Comparison of ENCODE assay signal across 12 cellular contexts in genomic region chrX:154730271-154730883, GRCh38. TPM values are rescaled to one million over a fixed set of nuclear protein-coding genes. Genes with fewer than 3 reads are reported as not detected.
DNase-seq lines count a peak whose midpoint lies in the region; ATAC-seq and TF ChIP-seq lines count a peak whose summit lies in the region.
"Had no signal": no experiment of that assay in that cellular context is flagged by ENCODE, and none has a peak within 500 bp of the region (broad histone marks: within the 10 kb centered on the region; RNA-seq: fewer than 3 reads in every experiment).

No MANE protein-coding gene starts in this region.

- H3K4me3 ChIP-seq in DND-41 (ENCODE audit: low read depth in 1 of 2, low read length in 2 of 2), result no peak overlapping the region

- CTCF ChIA-PET in WTC11 (lab: Charles Lee), result interaction anchor here (1.9 kb wide), 1 partner anchor 19 kb away, joined by 5 read pairs; no protein-coding TSS in a partner anchor

- H3K27me3 ChIP-seq in DND-41 (ENCODE audit: insufficient read depth, low read length, poor library complexity), result no peaks in the 10 kb centered on the region

- intact Hi-C loops in activated T-helper 1 cell treated with anti-CD3 and anti-CD28 coated beads, Interleukin-12 subunit alpha, Interleukin-12 subunit beta, Interleukin-2, Interleukin-4 antibody, amounts not matched to agents 30 ng/mL and 10 ng/mL and 1 ng/mL, durations not matched to agents 14 hours and 24 hours and 36 hours (cut with micrococcal nuclease), result no loop called here

- DNase-seq in DND-41 (no peak), fibroblast of the conjunctiva (ENCODE audit: low read depth) (peak; percentile 89), pulmonary artery endothelial cell (ENCODE audit: low read depth, low spot score) (peak; percentile 64), SIG-M5 (lab: John Stamatoyannopoulos, UW) (no peak), NCI-H774 (lab: John Stamatoyannopoulos, UW) (no peak), WTC11 (ENCODE audit: low spot score) (no peak)
- DNase-seq in activated T-helper 1 cell treated with anti-CD3 and anti-CD28 coated beads, Interleukin-12 subunit alpha, Interleukin-12 subunit beta, Interleukin-2, Interleukin-4 antibody, amounts not matched to agents 30 ng/mL and 10 ng/mL and 1 ng/mL, durations not matched to agents 14 hours and 24 hours and 36 hours (ENCODE audit: low spot score), result no peak
- no peak for DNase-seq in activated CD4-positive, CD25-positive, alpha-beta regulatory T cell (lab: John Stamatoyannopoulos, UW)
- DNase-seq: activated B cell treated with CpG ODN at 0.5 μM for 24 hours, NCI-H2227 treated with DMSO at 0.1 percent for 48 hours had no signal

- H3K79me2 ChIP-seq in DND-41 (ENCODE audit: insufficient read depth, low read length), result peaks cover 89% of the 10 kb centered on the region

- POLR2A ChIA-PET in WTC11 (lab: Charles Lee), result no interaction called here

- TF ChIP-seq CTCF in DND-41 (IDR thresholded peaks at IDR 0.05; ENCODE audit: borderline replicate concordance, extremely low read depth, low read length, poor library complexity, severe bottlenecking) (no peak), WTC11 (IDR thresholded peaks at IDR 0.05) (no peak)

- H3K9me3 Mint-ChIP-seq in activated T-helper 1 cell treated with anti-CD3 and anti-CD28 coated beads, Interleukin-12 subunit alpha, Interleukin-12 subunit beta, Interleukin-2, Interleukin-4 antibody, amounts not matched to agents 30 ng/mL and 10 ng/mL and 1 ng/mL, durations not matched to agents 14 hours and 24 hours and 36 hours, result peaks cover 6% of the 10 kb centered on the region
- no peaks in the 10 kb centered on the region for H3K9me3 Mint-ChIP-seq in WTC11
- H3K9me3 Mint-ChIP-seq: activated B cell treated with CpG ODN at 0.5 μM for 24 hours; stimulated activated naive CD8-positive, alpha-beta T cell treated with anti-CD3 and anti-CD28 coated beads, Interleukin-15, Interleukin-2, amounts not matched to agents 100 ng/mL and 50 ng/mL, for 24 hours had no signal

- peak overlapping the region; percentile 45 for H3K27ac ChIP-seq in DND-41 (ENCODE audit: low read length)

- H3K9me3 ChIP-seq in DND-41 (ENCODE audit: insufficient read depth, low read length, severe bottlenecking), result no peaks in the 10 kb centered on the region

- ATAC-seq in DND-41 (ENCODE audit: insufficient read depth, low read depth) (no peak), WTC11 (no peak)

- H3K27ac Mint-ChIP-seq in activated T-helper 1 cell treated with anti-CD3 and anti-CD28 coated beads, Interleukin-12 subunit alpha, Interleukin-12 subunit beta, Interleukin-2, Interleukin-4 antibody, amounts not matched to agents 30 ng/mL and 10 ng/mL and 1 ng/mL, durations not matched to agents 14 hours and 24 hours and 36 hours, result peak overlapping the region; percentile 8
- H3K27ac Mint-ChIP-seq in WTC11, result no peak overlapping the region
- H3K27ac Mint-ChIP-seq: activated B cell treated with CpG ODN at 0.5 μM for 24 hours had no signal

- H3K4me1 ChIP-seq in DND-41 (ENCODE audit: insufficient read depth, low read length), result peaks cover 75% of the 10 kb centered on the region

- H3K36me3 Mint-ChIP-seq in activated T-helper 1 cell treated with anti-CD3 and anti-CD28 coated beads, Interleukin-12 subunit alpha, Interleukin-12 subunit beta, Interleukin-2, Interleukin-4 antibody, amounts not matched to agents 30 ng/mL and 10 ng/mL and 1 ng/mL, durations not matched to agents 14 hours and 24 hours and 36 hours (ENCODE audit: low read depth), result peaks cover 29% of the 10 kb centered on the region
- no peaks in the 10 kb centered on the region for H3K36me3 Mint-ChIP-seq in WTC11

- H2AFZ ChIP-seq in DND-41 (ENCODE audit: low read depth, low read length), result no peak overlapping the region

- H3K4me1 Mint-ChIP-seq in activated T-helper 1 cell treated with anti-CD3 and anti-CD28 coated beads, Interleukin-12 subunit alpha, Interleukin-12 subunit beta, Interleukin-2, Interleukin-4 antibody, amounts not matched to agents 30 ng/mL and 10 ng/mL and 1 ng/mL, durations not matched to agents 14 hours and 24 hours and 36 hours (ENCODE audit: low read depth), result peaks cover 99% of the 10 kb centered on the region
- peaks cover 12% of the 10 kb centered on the region for H3K4me1 Mint-ChIP-seq in WTC11

- H3K27me3 Mint-ChIP-seq in activated T-helper 1 cell treated with anti-CD3 and anti-CD28 coated beads, Interleukin-12 subunit alpha, Interleukin-12 subunit beta, Interleukin-2, Interleukin-4 antibody, amounts not matched to agents 30 ng/mL and 10 ng/mL and 1 ng/mL, durations not matched to agents 14 hours and 24 hours and 36 hours (ENCODE audit: insufficient read depth), result no peaks in the 10 kb centered on the region
- H3K27me3 Mint-ChIP-seq in WTC11 (ENCODE audit: low read depth), result no peaks in the 10 kb centered on the region
- H3K27me3 Mint-ChIP-seq: activated B cell treated with CpG ODN at 0.5 μM for 24 hours; stimulated activated naive CD8-positive, alpha-beta T cell treated with anti-CD3 and anti-CD28 coated beads, Interleukin-15, Interleukin-2, amounts not matched to agents 100 ng/mL and 50 ng/mL, for 24 hours had no signal

- H4K20me1 ChIP-seq in DND-41 (ENCODE audit: insufficient read depth, low read length), result no peaks in the 10 kb centered on the region

- no peak overlapping the region for H3K4me3 Mint-ChIP-seq in activated T-helper 1 cell treated with anti-CD3 and anti-CD28 coated beads, Interleukin-12 subunit alpha, Interleukin-12 subunit beta, Interleukin-2, Interleukin-4 antibody, amounts not matched to agents 30 ng/mL and 10 ng/mL and 1 ng/mL, durations not matched to agents 14 hours and 24 hours and 36 hours
- H3K4me3 Mint-ChIP-seq in WTC11, result no peak overlapping the region
- H3K4me3 Mint-ChIP-seq: activated B cell treated with CpG ODN at 0.5 μM for 24 hours; stimulated activated naive CD8-positive, alpha-beta T cell treated with anti-CD3 and anti-CD28 coated beads, Interleukin-15, Interleukin-2, amounts not matched to agents 100 ng/mL and 50 ng/mL, for 24 hours had no signal

- no peak overlapping the region for H3K9ac ChIP-seq in DND-41 (ENCODE audit: low read depth, low read length)

- H3K36me3 ChIP-seq in DND-41 (ENCODE audit: insufficient read depth, low read length), result peaks cover 9% of the 10 kb centered on the region

- H3K4me2 ChIP-seq in DND-41 (ENCODE audit: insufficient read depth, low read length), result no peak overlapping the region

TF ChIP-seq in WTC11, 78 proteins besides CTCF, POLR2A, EP300 and RAD21:
- TF ChIP-seq ZNF263 (CRISPR knock-in tag; IDR thresholded peaks at IDR 0.05; ENCODE audit: low read depth) (no peak), KAT7 (CRISPR knock-in tag; IDR thresholded peaks at IDR 0.05; ENCODE audit: borderline replicate concordance) (no peak), FOXJ3 (CRISPR knock-in tag; IDR thresholded peaks at IDR 0.05; ENCODE audit: borderline replicate concordance) (no peak), FOXP1 (CRISPR knock-in tag; IDR thresholded peaks at IDR 0.05; ENCODE audit: borderline replicate concordance) (no peak), RORB (CRISPR knock-in tag; IDR thresholded peaks at IDR 0.05) (no peak), ATF3 (CRISPR knock-in tag; conservative IDR thresholded peaks at IDR 0.05) (no peak), GTF2I (CRISPR knock-in tag; conservative IDR thresholded peaks at IDR 0.05) (no peak), JAZF1 (CRISPR knock-in tag; IDR thresholded peaks at IDR 0.05) (no peak), TEAD4 (CRISPR knock-in tag; IDR thresholded peaks at IDR 0.05) (no peak)

RNA-seq across cellular contexts. Expression of gene GAB3, which starts 20.5 kb away (rescaled TPM):
- total RNA-seq in activated T-helper 1 cell treated with anti-CD3 and anti-CD28 coated beads, Interleukin-12 subunit alpha, Interleukin-12 subunit beta, Interleukin-2, Interleukin-4 antibody, amounts not matched to agents 30 ng/mL and 10 ng/mL and 1 ng/mL, durations not matched to agents 14 hours and 24 hours and 36 hours, result 5.1 TPM in 2 replicates
- total RNA-seq in pulmonary artery endothelial cell (3.8 and 6.0 TPM in 2 replicates), WTC11 (2021) (0.66 to 1.0 TPM (median 0.72 TPM) in 3 replicates)
- total RNA-seq: G401 had no signal

RNA-seq across cellular contexts. Expression of gene DKC1, which starts 32.3 kb away (rescaled TPM):
- total RNA-seq in activated T-helper 1 cell treated with anti-CD3 and anti-CD28 coated beads, Interleukin-12 subunit alpha, Interleukin-12 subunit beta, Interleukin-2, Interleukin-4 antibody, amounts not matched to agents 30 ng/mL and 10 ng/mL and 1 ng/mL, durations not matched to agents 14 hours and 24 hours and 36 hours, result 186 and 188 TPM in 2 replicates
- total RNA-seq in pulmonary artery endothelial cell, result 61.5 and 72.6 TPM in 2 replicates
- total RNA-seq in WTC11 (2021), result 108 to 123 TPM (median 112 TPM) in 3 replicates

Comparison
In these comparisons a context has a peak if more than half of its experiments do, and no peak if none do; other contexts are left out.
1. DNase-seq: peak in fibroblast of the conjunctiva (single experiment) and pulmonary artery endothelial cell (single experiment); none in DND-41 (single experiment), activated T-helper 1 cell treated with anti-CD3 and anti-CD28 coated beads, Interleukin-12 subunit alpha, Interleukin-12 subunit beta, Interleukin-2, Interleukin-4 antibody, amounts not matched to agents 30 ng/mL and 10 ng/mL and 1 ng/mL, durations not matched to agents 14 hours and 24 hours and 36 hours (single experiment), SIG-M5 (single experiment), activated CD4-positive, CD25-positive, alpha-beta regulatory T cell (0 of 4), NCI-H774 (single experiment) and WTC11 (single experiment).